Comparison of ENCODE assay signal across 1 cellular context in the genomic region with DNA sequence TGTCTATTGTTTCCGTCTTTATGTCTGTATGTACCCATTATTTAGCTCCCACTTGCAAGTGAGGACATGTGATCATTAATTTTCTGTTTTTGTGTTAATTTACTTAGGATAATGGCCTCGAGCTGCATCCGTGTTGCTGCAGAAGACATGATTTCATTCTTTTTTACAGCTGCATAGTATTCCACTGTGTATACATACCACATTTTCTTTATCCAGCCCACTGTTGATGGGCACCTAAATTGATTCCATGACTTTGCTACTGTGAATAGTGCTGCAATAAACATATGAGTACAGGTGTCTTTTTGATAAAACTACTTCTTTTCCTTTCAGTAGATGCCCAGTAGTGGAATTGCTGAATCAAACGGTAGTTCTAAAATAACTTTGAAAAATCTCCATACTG.
TF ChIP-seq lines count a peak whose summit lies in the region.

No MANE protein-coding gene starts in this region.

TF ChIP-seq in H1, 55 proteins besides CTCF, POLR2A, EP300 and RAD21:
- no peak for TF ChIP-seq KDM5A (IDR thresholded peaks at IDR 0.05; ENCODE audit: low read length)
- TF ChIP-seq KDM1A (IDR thresholded peaks at IDR 0.05; ENCODE audit: borderline replicate concordance, low read length) = peak; percentile 26; the same call in 1 of the 2 replicates
